ENCODE assay signal across 11 cellular contexts in genomic region chr1:203643213-203644045, GRCh38. TPM values are rescaled to one million over a fixed set of nuclear protein-coding genes. Genes with fewer than 3 reads are reported as not detected.
DNase-seq lines count a peak whose midpoint lies in the region; ATAC-seq, FAIRE-seq and TF ChIP-seq lines count a peak whose summit lies in the region.
"Had no signal": no experiment of that assay in that cellular context is flagged by ENCODE, and none has a peak within 500 bp of the region (broad histone marks: within the 10 kb centered on the region; RNA-seq: fewer than 3 reads in every experiment).

No MANE protein-coding gene starts in this region.

- peaks cover 32% of the 10 kb centered on the region for H3K4me1 Mint-ChIP-seq in astrocyte (ENCODE audit: low read depth, unreplicated experiment)

- peaks cover 55% of the 10 kb centered on the region for H4K20me1 ChIP-seq in astrocyte (ENCODE audit: insufficient read depth, low read length)

- no peaks in the 10 kb centered on the region for H3K27me3 Mint-ChIP-seq in astrocyte (ENCODE audit: low read depth, unreplicated experiment)
- H3K27me3 Mint-ChIP-seq: stimulated activated naive CD8-positive, alpha-beta T cell treated with anti-CD3 and anti-CD28 coated beads, Interleukin-15, Interleukin-2, amounts not matched to agents 100 ng/mL and 50 ng/mL, for 24 hours had no signal

- peaks cover 2% of the 10 kb centered on the region for H3K9me3 Mint-ChIP-seq in astrocyte (ENCODE audit: unreplicated experiment)
- H3K9me3 Mint-ChIP-seq: stimulated activated naive CD8-positive, alpha-beta T cell treated with anti-CD3 and anti-CD28 coated beads, Interleukin-15, Interleukin-2, amounts not matched to agents 100 ng/mL and 50 ng/mL, for 24 hours had no signal

- DNase-seq in M059J (ENCODE audit: low read depth) (peak; percentile 48), astrocyte (ENCODE audit: low read depth) (peak; percentile 80), iris pigment epithelial cell (ENCODE audit: low read depth) (peak; percentile 68), ureter (ENCODE audit: low spot score) (no peak), HuH-7.5 (ENCODE audit: low spot score) (no peak)
- DNase-seq: activated CD4-positive, alpha-beta T cell treated with anti-CD3 and anti-CD28 coated beads, Interleukin-2, amount 50 U/mL, for 1 hour had no signal

- no peak overlapping the region for H3K4me3 Mint-ChIP-seq in astrocyte (ENCODE audit: unreplicated experiment)
- H3K4me3 Mint-ChIP-seq: stimulated activated naive CD8-positive, alpha-beta T cell treated with anti-CD3 and anti-CD28 coated beads, Interleukin-15, Interleukin-2, amounts not matched to agents 100 ng/mL and 50 ng/mL, for 24 hours had no signal

- no peaks in the 10 kb centered on the region for H3K36me3 ChIP-seq in astrocyte (ENCODE audit: insufficient read depth, low read length)
- peaks cover 6 to 12% of the 10 kb centered on the region in 2 donors for H3K36me3 ChIP-seq in stomach smooth muscle (ENCODE audit: control insufficient read depth in 2 of 2, insufficient read depth in 2 of 2, low read length in 2 of 2)

- peak overlapping the region; percentile 47 for H3K27ac Mint-ChIP-seq in astrocyte (ENCODE audit: unreplicated experiment)

- H3K27ac ChIP-seq in astrocyte (ENCODE audit: low read depth, low read length) (peak overlapping the region; percentile 68), stomach smooth muscle (ENCODE audit: low read length) (peak overlapping the region; percentile 80)

- no peak overlapping the region for H2AFZ ChIP-seq in astrocyte (ENCODE audit: low read depth, low read length)

- peaks cover 15% of the 10 kb centered on the region for H3K36me3 Mint-ChIP-seq in astrocyte (ENCODE audit: low read depth, unreplicated experiment)

- no peaks in the 10 kb centered on the region for H3K9me3 ChIP-seq in astrocyte (ENCODE audit: insufficient read depth, low read depth, low read length)
- H3K9me3 ChIP-seq in stomach smooth muscle (ENCODE audit: control insufficient read depth in 2 of 2, low read length in 2 of 2): no peaks in the 10 kb centered on the region

- H3K4me1 ChIP-seq in astrocyte (ENCODE audit: insufficient read depth, low read length): peaks cover 34% of the 10 kb centered on the region
- H3K4me1 ChIP-seq in stomach smooth muscle (ENCODE audit: control insufficient read depth, insufficient read depth, low read length): peaks cover 67% of the 10 kb centered on the region

- no peak for FAIRE-seq in astrocyte (lab: Jason Lieb, UNC)

- H3K79me2 ChIP-seq in astrocyte (ENCODE audit: insufficient read depth, low read length): peaks cover 87% of the 10 kb centered on the region

- TF ChIP-seq CTCF in astrocyte (IDR thresholded peaks at IDR 0.05; ENCODE audit: insufficient read depth, low read depth, low read length): no peak

- ATAC-seq in GM18498 (IDR thresholded peaks at IDR 0.05; ENCODE audit: unreplicated experiment) (no peak), GM19324 (IDR thresholded peaks at IDR 0.05; ENCODE audit: low FRiP score, unreplicated experiment) (no peak)
- ATAC-seq: Panc1 had no signal

- H3K27me3 ChIP-seq in astrocyte (ENCODE audit: insufficient read depth, low read length): no peaks in the 10 kb centered on the region
- no peaks in the 10 kb centered on the region for H3K27me3 ChIP-seq in stomach smooth muscle (ENCODE audit: control insufficient read depth in 1 of 2, insufficient read depth in 2 of 2, low read length in 2 of 2)

- peak overlapping the region; percentile 52 for H3K4me2 ChIP-seq in astrocyte (ENCODE audit: low read length)

- H3K9ac ChIP-seq in astrocyte (ENCODE audit: low read length): peak overlapping the region; percentile 57
- H3K9ac ChIP-seq in stomach smooth muscle (ENCODE audit: low read length in 2 of 2): peak overlapping the region; percentile 32 to 36

- no peak overlapping the region for H3K4me3 ChIP-seq in astrocyte (ENCODE audit: insufficient read depth, low read depth, low read length)
- H3K4me3 ChIP-seq in stomach smooth muscle (ENCODE audit: low read length in 2 of 2): peak overlapping the region in 1 of 2 donors; percentile 44

RNA-seq across cellular contexts. Expression of gene ATP2B4, which starts 16.8 kb away (rescaled TPM):
- total RNA-seq in M059J (2014; rRNA removed; shearing (Covaris generic)): 55.2 and 85.4 TPM in 2 replicates
- total RNA-seq in astrocyte (103 and 114 TPM in 2 replicates), ureter (141 TPM)

Comparison
In these comparisons a context has a peak if more than half of its experiments do, and no peak if none do; other contexts are left out.
1. DNase-seq: peak in M059J (single experiment), astrocyte (single experiment) and iris pigment epithelial cell (single experiment); none in ureter (single experiment) and HuH-7.5 (single experiment).